8 cellular contexts compared by ENCODE assay signal in genomic region chr19:55118401-55118991, GRCh38. TPM values are rescaled to one million over a fixed set of nuclear protein-coding genes. Genes with fewer than 3 reads are reported as not detected.
DNase-seq lines count a peak whose midpoint lies in the region; ATAC-seq and TF ChIP-seq lines count a peak whose summit lies in the region.

No MANE protein-coding gene starts in this region.

- peak overlapping the region; percentile 67 for H3K27ac Mint-ChIP-seq in activated naive CD8-positive, alpha-beta T cell treated with anti-CD3 and anti-CD28 coated beads, Interleukin-2, amount 10 ng/mL, durations not matched to agents 7 days and 5 days
- peak overlapping the region; percentile 98 for H3K27ac Mint-ChIP-seq in progenitor cell of endocrine pancreas

- H3K4me3 Mint-ChIP-seq in activated naive CD8-positive, alpha-beta T cell treated with anti-CD3 and anti-CD28 coated beads, Interleukin-2, amount 10 ng/mL, durations not matched to agents 7 days and 5 days = peak overlapping the region; percentile 98
- peak overlapping the region; percentile 96 for H3K4me3 Mint-ChIP-seq in progenitor cell of endocrine pancreas (ENCODE audit: low read depth)

- no peak for ATAC-seq in activated naive CD8-positive, alpha-beta T cell treated with anti-CD3 and anti-CD28 coated beads, Interleukin-2, amount 10 ng/mL, durations not matched to agents 7 days and 5 days (ENCODE audit: low read depth)
- peak; percentile 27 for ATAC-seq in left ventricle myocardium superior

- in situ Hi-C loops in KBM-7 (cut with MboI; ENCODE audit: low pct_unique_long_range_greater_than_20kb, low sequenced_read_pairs) = no loop called here

- DNase-seq in AG10803 (ENCODE audit: low read depth) = peak; percentile 30
- peak; percentile 78 for DNase-seq in HuH-7 (ENCODE audit: low spot score)
- peak; percentile 46 for DNase-seq in activated naive CD8-positive, alpha-beta T cell treated with anti-CD3 and anti-CD28 coated beads, Interleukin-2, amount 10 ng/mL, durations not matched to agents 7 days and 5 days
- DNase-seq in left ventricle myocardium superior = peak; percentile 70
- DNase-seq in progenitor cell of endocrine pancreas (ENCODE audit: low spot score, unreplicated experiment) = peak; percentile 56
- no peak for DNase-seq in T-helper 9 cell
- no peak for DNase-seq in NCI-H82 treated with DMSO at 0.1 percent for 48 hours (lab: John Stamatoyannopoulos, UW; ENCODE audit: unreplicated experiment)
- DNase-seq in KBM-7 = no peak

- H3K9me3 Mint-ChIP-seq in activated naive CD8-positive, alpha-beta T cell treated with anti-CD3 and anti-CD28 coated beads, Interleukin-2, amount 10 ng/mL, durations not matched to agents 7 days and 5 days = no peaks in the 10 kb centered on the region
- no peaks in the 10 kb centered on the region for H3K9me3 Mint-ChIP-seq in progenitor cell of endocrine pancreas (ENCODE audit: low read depth)

- peaks cover 27% of the 10 kb centered on the region for H3K4me1 Mint-ChIP-seq in activated naive CD8-positive, alpha-beta T cell treated with anti-CD3 and anti-CD28 coated beads, Interleukin-2, amount 10 ng/mL, durations not matched to agents 7 days and 5 days
- peaks cover 26% of the 10 kb centered on the region for H3K4me1 Mint-ChIP-seq in progenitor cell of endocrine pancreas (ENCODE audit: low read depth)

- intact Hi-C loops in left ventricle myocardium superior (cut with micrococcal nuclease) = no loop called here

- peaks cover 3% of the 10 kb centered on the region for H3K36me3 Mint-ChIP-seq in activated naive CD8-positive, alpha-beta T cell treated with anti-CD3 and anti-CD28 coated beads, Interleukin-2, amount 10 ng/mL, durations not matched to agents 7 days and 5 days
- no peaks in the 10 kb centered on the region for H3K36me3 Mint-ChIP-seq in progenitor cell of endocrine pancreas (ENCODE audit: insufficient read depth)

- peaks cover 7% of the 10 kb centered on the region for H3K27me3 Mint-ChIP-seq in activated naive CD8-positive, alpha-beta T cell treated with anti-CD3 and anti-CD28 coated beads, Interleukin-2, amount 10 ng/mL, durations not matched to agents 7 days and 5 days
- peaks cover 13% of the 10 kb centered on the region for H3K27me3 Mint-ChIP-seq in progenitor cell of endocrine pancreas

- TF ChIP-seq CTCF in AG10803 (conservative IDR thresholded peaks at IDR 0.05; ENCODE audit: low read length) (no peak), progenitor cell of endocrine pancreas (IDR thresholded peaks at IDR 0.05; ENCODE audit: unreplicated experiment) (no peak)

- H3K4me3 ChIP-seq in AG10803 (ENCODE audit: low read length) = peak overlapping the region; percentile 73

- POLR2A ChIA-PET in activated naive CD8-positive, alpha-beta T cell treated with anti-CD3 and anti-CD28 coated beads, Interleukin-2, amount 10 ng/mL, durations not matched to agents 7 days and 5 days (lab: Charles Lee) = interaction anchor here (1.2 to 2.8 kb wide), 5 partner anchors 77 to 289 kb away, joined by 3 to 17 read pairs (median 5); partner anchors contain the start of gene UBE2S

RNA-seq across cellular contexts. Expression of gene PPP1R12C, which starts 1.1 kb away (rescaled TPM):
- 100 to 1,000 TPM; 147 to 157 TPM for total RNA-seq in activated naive CD8-positive, alpha-beta T cell treated with anti-CD3 and anti-CD28 coated beads, Interleukin-2, amount 10 ng/mL, durations not matched to agents 7 days and 5 days
- total RNA-seq in left ventricle myocardium superior (141 TPM), progenitor cell of endocrine pancreas (110 and 118 TPM in 2 replicates)

RNA-seq across cellular contexts. Expression of gene TNNT1, which starts 30.5 kb away (rescaled TPM):
- not detected for total RNA-seq in activated naive CD8-positive, alpha-beta T cell treated with anti-CD3 and anti-CD28 coated beads, Interleukin-2, amount 10 ng/mL, durations not matched to agents 7 days and 5 days
- total RNA-seq in left ventricle myocardium superior = 50.2 TPM
- 4.6 and 5.5 TPM in 2 replicates for total RNA-seq in progenitor cell of endocrine pancreas

RNA-seq across cellular contexts. Expression of gene TNNI3, which starts 39.0 kb away (rescaled TPM):
- not detected for total RNA-seq in activated naive CD8-positive, alpha-beta T cell treated with anti-CD3 and anti-CD28 coated beads, Interleukin-2, amount 10 ng/mL, durations not matched to agents 7 days and 5 days
- total RNA-seq in left ventricle myocardium superior (5,071 TPM), progenitor cell of endocrine pancreas (5.5 and 6.0 TPM in 2 replicates)

RNA-seq across cellular contexts. Expression of gene EPS8L1, which starts 42.8 kb away (rescaled TPM):
- 1 to 10 TPM; 5.1 to 7.6 TPM for total RNA-seq in activated naive CD8-positive, alpha-beta T cell treated with anti-CD3 and anti-CD28 coated beads, Interleukin-2, amount 10 ng/mL, durations not matched to agents 7 days and 5 days
- total RNA-seq in left ventricle myocardium superior (2.7 TPM), progenitor cell of endocrine pancreas (14.4 and 21.5 TPM in 2 replicates)

RNA-seq across cellular contexts. Expression of gene DNAAF3, which starts 47.9 kb away (rescaled TPM):
- total RNA-seq in activated naive CD8-positive, alpha-beta T cell treated with anti-CD3 and anti-CD28 coated beads, Interleukin-2, amount 10 ng/mL, durations not matched to agents 7 days and 5 days = under 1 TPM in 1 of 2 experiments, not detected in 1; 0.65 TPM
- total RNA-seq in left ventricle myocardium superior (0.87 TPM), progenitor cell of endocrine pancreas (14.9 and 18.4 TPM in 2 replicates)

Comparison
In these comparisons a context has a peak if more than half of its experiments do, and no peak if none do; other contexts are left out.
1. DNase-seq: peak in AG10803 (single experiment), HuH-7 (single experiment), activated naive CD8-positive, alpha-beta T cell treated with anti-CD3 and anti-CD28 coated beads, Interleukin-2, amount 10 ng/mL, durations not matched to agents 7 days and 5 days (single experiment), left ventricle myocardium superior (single experiment) and progenitor cell of endocrine pancreas (single experiment); none in T-helper 9 cell (single experiment), NCI-H82 treated with DMSO at 0.1 percent for 48 hours (single experiment) and KBM-7 (single experiment).
2. RNA of gene TNNI3, which starts 39.0 kb away (total RNA-seq): 5,071 TPM in left ventricle myocardium superior (single experiment); 5.5 to 6.0 TPM in progenitor cell of endocrine pancreas and not detected in activated naive CD8-positive, alpha-beta T cell treated with anti-CD3 and anti-CD28 coated beads, Interleukin-2, amount 10 ng/mL, durations not matched to agents 7 days and 5 days; every median in the first group is over 100 times any median in the second.